ENCODE assay signal across 10 cellular contexts in the genomic region with DNA sequence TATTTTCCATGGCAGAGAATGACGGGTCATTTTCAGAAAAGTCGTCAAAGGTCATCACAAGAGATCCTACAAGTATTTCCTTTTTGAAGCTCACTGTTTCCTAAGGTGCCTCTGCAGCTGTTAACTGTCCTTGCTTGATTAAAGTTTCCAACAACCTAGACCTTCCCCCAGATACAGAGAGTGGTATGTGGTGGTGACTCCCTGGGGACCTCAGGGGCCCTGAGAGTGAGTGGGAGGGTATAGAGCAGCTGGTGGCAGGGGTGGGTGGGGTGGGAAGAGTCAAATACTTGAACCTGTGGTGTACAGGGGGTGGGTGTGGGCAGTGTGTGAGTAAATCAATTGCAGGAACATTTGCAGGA. TPM values are rescaled to one million over a fixed set of nuclear protein-coding genes. Genes with fewer than 3 reads are reported as not detected.
DNase-seq lines count a peak whose midpoint lies in the region; ATAC-seq lines count a peak whose summit lies in the region.
"Had no signal": no experiment of that assay in that cellular context is flagged by ENCODE, and none has a peak within 500 bp of the region (broad histone marks: within the 10 kb centered on the region; RNA-seq: fewer than 3 reads in every experiment).

No MANE protein-coding gene starts in this region.

- peak overlapping the region; percentile 56 for H3K9ac ChIP-seq in Karpas-422 (ENCODE audit: low read length)

- H3K36me3 ChIP-seq in Karpas-422 (ENCODE audit: insufficient read depth, low read length), result no peaks in the 10 kb centered on the region

- H3K79me2 ChIP-seq in Karpas-422 (ENCODE audit: low read length), result no peaks in the 10 kb centered on the region

- H3K4me1 ChIP-seq in Karpas-422 (ENCODE audit: low read length), result peaks cover 33% of the 10 kb centered on the region

- H3K27me3 ChIP-seq in Karpas-422 (ENCODE audit: low read length), result no peaks in the 10 kb centered on the region; the same call in 1 of the 2 replicates

- H3K9me3 ChIP-seq in Karpas-422 (ENCODE audit: low read length), result no peaks in the 10 kb centered on the region

- no peak for DNase-seq in Karpas-422
- peak; percentile 70 for DNase-seq in myocyte (ENCODE audit: low read depth)
- DNase-seq in COLO829 (ENCODE audit: low spot score), result no peak
- no peak for DNase-seq in caudate nucleus (lab: John Stamatoyannopoulos, UW)
- DNase-seq in GOT3 (lab: John Stamatoyannopoulos, UW), result no peak
- DNase-seq in cerebellum (ENCODE audit: low spot score), result no peak
- DNase-seq: NCI-H1694 had no signal

- H4K20me1 ChIP-seq in Karpas-422 (ENCODE audit: insufficient read depth, low read depth, low read length), result no peaks in the 10 kb centered on the region

- ATAC-seq in GM19023 (IDR thresholded peaks at IDR 0.05; ENCODE audit: unreplicated experiment) (peak; percentile 50), HG02588 (IDR thresholded peaks at IDR 0.05; ENCODE audit: unreplicated experiment) (peak; percentile 55)

- peak overlapping the region; percentile 88 for H2AFZ ChIP-seq in Karpas-422 (ENCODE audit: low read length)

- H3K4me2 ChIP-seq in Karpas-422 (ENCODE audit: low read depth, low read length, poor library complexity, severe bottlenecking), result peak overlapping the region; percentile 57

- peak overlapping the region; percentile 41; the same call in 1 of the 2 replicates for H3K4me3 ChIP-seq in Karpas-422 (ENCODE audit: low read length)

- H3K9me2 ChIP-seq in Karpas-422 (replicated peaks; ENCODE audit: insufficient read depth, low read length), result no peaks in the 10 kb centered on the region

- peak overlapping the region; percentile 49; the same call in 1 of the 2 replicates for H3K27ac ChIP-seq in Karpas-422 (ENCODE audit: low read length)
- H3K27ac ChIP-seq in caudate nucleus (ENCODE audit: low read depth, low read length), result no peak overlapping the region
- H3K27ac ChIP-seq: VCaP had no signal

RNA-seq across cellular contexts. Expression of a gene that starts 1.6 kb away (rescaled TPM):
- 5.6 and 7.8 TPM in 2 replicates for total RNA-seq in Karpas-422 (2014; rRNA removed; shearing (Covaris generic); ENCODE audit: low replicate concordance)
- total RNA-seq in myocyte (2.2 TPM in 2 replicates), cerebellum (1.3 TPM)
- polyA plus RNA-seq in myocyte (2012), result 2.3 TPM

RNA-seq across cellular contexts. Expression of a gene that starts 14.7 kb away (rescaled TPM):
- 20.2 and 30.6 TPM in 2 replicates for total RNA-seq in Karpas-422 (2014; rRNA removed; shearing (Covaris generic); ENCODE audit: low replicate concordance)
- total RNA-seq in myocyte, result 63.5 and 76.8 TPM in 2 replicates
- polyA plus RNA-seq in myocyte (2012), result 75.2 TPM
- 14.8 TPM for total RNA-seq in cerebellum

RNA-seq across cellular contexts. Expression of a gene that starts 31.0 kb away (rescaled TPM):
- 97.6 and 117 TPM in 2 replicates for total RNA-seq in Karpas-422 (2014; rRNA removed; shearing (Covaris generic); ENCODE audit: low replicate concordance)
- total RNA-seq in myocyte (not detected in 2 replicates), cerebellum (not detected)
- not detected for polyA plus RNA-seq in myocyte (2012)

RNA-seq across cellular contexts. Expression of a gene that starts 38.0 kb away (rescaled TPM):
- 23,349 and 56,129 TPM in 2 replicates for total RNA-seq in Karpas-422 (2014; rRNA removed; shearing (Covaris generic); ENCODE audit: low replicate concordance)
- 1,100 and 3,603 TPM in 2 replicates for total RNA-seq in myocyte
- 4.5 TPM for polyA plus RNA-seq in myocyte (2012)
- 172,488 TPM for total RNA-seq in cerebellum

RNA-seq across cellular contexts. Expression of a gene that starts 38.3 kb away (rescaled TPM):
- 13.2 and 24.0 TPM in 2 replicates for total RNA-seq in Karpas-422 (2014; rRNA removed; shearing (Covaris generic); ENCODE audit: low replicate concordance)
- 9.8 and 14.0 TPM in 2 replicates for total RNA-seq in myocyte
- polyA plus RNA-seq in myocyte (2012), result 32.2 TPM
- total RNA-seq in cerebellum, result 8.9 TPM

Comparison
In these comparisons a context has a peak if more than half of its experiments do, and no peak if none do; other contexts are left out.
1. RNA of a gene that starts 31.0 kb away (total RNA-seq): 97.6 to 117 TPM in Karpas-422; not detected in cerebellum (single experiment) and not detected in myocyte; every median in the first group is over 10 times any median in the second.